In genomic region chr12:90100619-90101018, GRCh38 we compare ENCODE assay signal across 14 cellular contexts.
"Had no signal": no experiment of that assay in that cellular context is flagged by ENCODE, and none has a peak within 500 bp of the region (broad histone marks: within the 10 kb centered on the region; RNA-seq: fewer than 3 reads in every experiment).

No MANE protein-coding gene starts in this region.

- H3K4me3 ChIP-seq: breast epithelium, hepatocyte had no signal

- H3K36me3 Mint-ChIP-seq: activated naive CD8-positive, alpha-beta T cell had no signal

- DNase-seq: activated CD4-positive, alpha-beta T cell treated with anti-CD3 and anti-CD28 coated beads for 1 hour; activated CD4-positive, alpha-beta T cell treated with anti-CD3 and anti-CD28 coated beads, Interleukin-2, amount 50 U/mL, for 48 hours; activated effector memory CD4-positive, alpha-beta T cell treated with anti-CD3 and anti-CD28 coated beads, Interleukin-2, amount 50 U/mL, for 16 hours; activated T-cell treated with anti-CD3 and anti-CD28 coated beads, Interleukin-2, amount 50 U/mL, for 4 hours; anterior cingulate cortex; left ventricle myocardium superior; retina; stimulated activated CD4-positive, alpha-beta T cell treated with anti-CD3 and anti-CD28 coated beads, Interleukin-4, amount 100 ng/mL, for 4 hours; substantia nigra; trophoblast cell had no signal

- H3K27ac Mint-ChIP-seq: activated naive CD8-positive, alpha-beta T cell had no signal

- H3K27me3 ChIP-seq: breast epithelium, hepatocyte had no signal

- H3K9me3 ChIP-seq: breast epithelium had no signal

- H3K79me2 ChIP-seq: hepatocyte, parathyroid adenoma had no signal

- H3K4me1 ChIP-seq: breast epithelium, parathyroid adenoma had no signal

- H3K4me3 Mint-ChIP-seq: activated naive CD8-positive, alpha-beta T cell; activated T-cell treated with anti-CD3 and anti-CD28 coated beads, Interleukin-2, amount 50 U/mL, for 4 hours had no signal

- H2AFZ ChIP-seq: hepatocyte had no signal

- H3K27me3 Mint-ChIP-seq: activated naive CD8-positive, alpha-beta T cell had no signal

- H3K4me2 ChIP-seq: hepatocyte had no signal

- H3K27ac ChIP-seq: breast epithelium, hepatocyte, parathyroid adenoma had no signal

- H3K9me3 Mint-ChIP-seq: activated T-cell treated with anti-CD3 and anti-CD28 coated beads, Interleukin-2, amount 50 U/mL, for 4 hours had no signal

- H3K36me3 ChIP-seq: breast epithelium had no signal

- H3K9ac ChIP-seq: parathyroid adenoma had no signal
